In genomic region chr9:83649515-83649914, GRCh38 we compare ENCODE assay signal across 15 cellular contexts. TPM values are rescaled to one million over a fixed set of nuclear protein-coding genes. Genes with fewer than 3 reads are reported as not detected.
DNase-seq lines count a peak whose midpoint lies in the region; ATAC-seq and TF ChIP-seq lines count a peak whose summit lies in the region.
"Had no signal": no experiment of that assay in that cellular context is flagged by ENCODE, and none has a peak within 500 bp of the region (broad histone marks: within the 10 kb centered on the region; RNA-seq: fewer than 3 reads in every experiment).

No MANE protein-coding gene starts in this region.

- H3K27me3 Mint-ChIP-seq in activated naive CD4-positive, alpha-beta T cell treated with anti-CD3 and anti-CD28 coated beads for 36 hours (ENCODE audit: low read depth), result no peaks in the 10 kb centered on the region
- no peaks in the 10 kb centered on the region for H3K27me3 Mint-ChIP-seq in mesothelial cell of epicardium (ENCODE audit: low read depth)
- H3K27me3 Mint-ChIP-seq: stimulated activated naive CD8-positive, alpha-beta T cell treated with anti-CD3 and anti-CD28 coated beads, Interleukin-15, Interleukin-2, amounts not matched to agents 100 ng/mL and 50 ng/mL, for 24 hours had no signal

- intact Hi-C loops in activated naive CD4-positive, alpha-beta T cell treated with anti-CD3 and anti-CD28 coated beads for 36 hours (cut with micrococcal nuclease), result loop anchor here (1.0 kb wide), 3 partner anchors 29 to 315 kb away; no protein-coding TSS in a partner anchor

- H3K36me3 Mint-ChIP-seq in activated naive CD4-positive, alpha-beta T cell treated with anti-CD3 and anti-CD28 coated beads, Interleukin-2, amount 50 U/mL, for 72 hours, result peaks cover 13 to 20% of the 10 kb centered on the region in 2 donors
- H3K36me3 Mint-ChIP-seq in activated naive CD4-positive, alpha-beta T cell treated with anti-CD3 and anti-CD28 coated beads for 36 hours (ENCODE audit: low read depth), result peaks cover 24% of the 10 kb centered on the region
- peaks cover 39% of the 10 kb centered on the region for H3K36me3 Mint-ChIP-seq in mesothelial cell of epicardium
- H3K36me3 Mint-ChIP-seq: natural killer cell had no signal

- no peak for DNase-seq in activated naive CD4-positive, alpha-beta T cell treated with anti-CD3 and anti-CD28 coated beads, Interleukin-2, amount 50 U/mL, for 72 hours (ENCODE audit: low spot score in 2 of 2)
- no peak for DNase-seq in activated naive CD4-positive, alpha-beta T cell treated with anti-CD3 and anti-CD28 coated beads for 36 hours
- peak; percentile 47 for DNase-seq in OCI-M2 (lab: John Stamatoyannopoulos, UW; ENCODE audit: unreplicated experiment)
- no peak for DNase-seq in foreskin keratinocyte
- no peak for DNase-seq in mesothelial cell of epicardium (ENCODE audit: low spot score in 2 of 2, unreplicated experiment in 2 of 2)
- DNase-seq in SHP77 (lab: John Stamatoyannopoulos, UW), result no peak

- no peaks in the 10 kb centered on the region for H3K27me3 ChIP-seq in foreskin keratinocyte
- H3K27me3 ChIP-seq: cardiac muscle cell, vagina had no signal

- ATAC-seq in activated naive CD4-positive, alpha-beta T cell treated with anti-CD3 and anti-CD28 coated beads, Interleukin-2, amount 50 U/mL, for 72 hours, result peak; percentile 15 to 25
- ATAC-seq in foreskin keratinocyte (peak; percentile 9), HG02571 (IDR thresholded peaks at IDR 0.05; ENCODE audit: unreplicated experiment) (no peak), GM21390 (IDR thresholded peaks at IDR 0.05; ENCODE audit: unreplicated experiment) (no peak)

- peak overlapping the region in 1 of 2 donors; percentile 51 for H3K27ac Mint-ChIP-seq in activated naive CD4-positive, alpha-beta T cell treated with anti-CD3 and anti-CD28 coated beads, Interleukin-2, amount 50 U/mL, for 72 hours
- H3K27ac Mint-ChIP-seq in activated naive CD4-positive, alpha-beta T cell treated with anti-CD3 and anti-CD28 coated beads for 36 hours, result no peak overlapping the region
- H3K27ac Mint-ChIP-seq in mesothelial cell of epicardium, result peak overlapping the region; percentile 12
- H3K27ac Mint-ChIP-seq: natural killer cell; stimulated activated naive CD8-positive, alpha-beta T cell treated with anti-CD3 and anti-CD28 coated beads, Interleukin-15, Interleukin-2, amounts not matched to agents 100 ng/mL and 50 ng/mL, for 24 hours had no signal

- H3K4me3 Mint-ChIP-seq in activated naive CD4-positive, alpha-beta T cell treated with anti-CD3 and anti-CD28 coated beads for 36 hours, result no peak overlapping the region
- no peak overlapping the region for H3K4me3 Mint-ChIP-seq in mesothelial cell of epicardium
- H3K4me3 Mint-ChIP-seq: natural killer cell; stimulated activated naive CD8-positive, alpha-beta T cell treated with anti-CD3 and anti-CD28 coated beads, Interleukin-15, Interleukin-2, amounts not matched to agents 100 ng/mL and 50 ng/mL, for 24 hours had no signal

- H3K27ac ChIP-seq in foreskin keratinocyte, result no peak overlapping the region
- H3K27ac ChIP-seq: cardiac muscle cell, HL-60, lower lobe of right lung, prostate gland, vagina had no signal

- H3K9me3 Mint-ChIP-seq in activated naive CD4-positive, alpha-beta T cell treated with anti-CD3 and anti-CD28 coated beads, Interleukin-2, amount 50 U/mL, for 72 hours, result no peaks in the 10 kb centered on the region
- H3K9me3 Mint-ChIP-seq in activated naive CD4-positive, alpha-beta T cell treated with anti-CD3 and anti-CD28 coated beads for 36 hours, result no peaks in the 10 kb centered on the region
- peaks cover 18% of the 10 kb centered on the region for H3K9me3 Mint-ChIP-seq in mesothelial cell of epicardium
- H3K9me3 Mint-ChIP-seq: natural killer cell; stimulated activated naive CD8-positive, alpha-beta T cell treated with anti-CD3 and anti-CD28 coated beads, Interleukin-15, Interleukin-2, amounts not matched to agents 100 ng/mL and 50 ng/mL, for 24 hours had no signal

- H3K4me1 ChIP-seq in foreskin keratinocyte, result no peaks in the 10 kb centered on the region
- H3K4me1 ChIP-seq: lower lobe of right lung, prostate gland, vagina had no signal

- no peak for TF ChIP-seq CTCF in foreskin keratinocyte (conservative IDR thresholded peaks at IDR 0.05)
- TF ChIP-seq CTCF in mesothelial cell of epicardium (IDR thresholded peaks at IDR 0.05; ENCODE audit: unreplicated experiment), result no peak

- peaks cover 7% of the 10 kb centered on the region for H3K4me1 Mint-ChIP-seq in activated naive CD4-positive, alpha-beta T cell treated with anti-CD3 and anti-CD28 coated beads for 36 hours (ENCODE audit: low read depth)
- H3K4me1 Mint-ChIP-seq in mesothelial cell of epicardium, result no peaks in the 10 kb centered on the region

- CTCF ChIA-PET in activated naive CD4-positive, alpha-beta T cell treated with anti-CD3 and anti-CD28 coated beads for 36 hours (lab: Charles Lee), result interaction anchor here (0.6 to 3.6 kb wide), 21 partner anchors 8 to 319 kb away, joined by 3 to 26 read pairs (median 5); partner anchors contain the start of genes IDNK and UBQLN1

RNA-seq across cellular contexts. Expression of gene IDNK, which starts 26.6 kb away (rescaled TPM):
- 1 to 10 TPM in 1 of 2 donors, under 1 TPM in 1; 0.89 to 4.7 TPM for total RNA-seq in activated naive CD4-positive, alpha-beta T cell treated with anti-CD3 and anti-CD28 coated beads, Interleukin-2, amount 50 U/mL, for 72 hours
- 1 to 10 TPM; 2.7 to 3.2 TPM for total RNA-seq in activated naive CD4-positive, alpha-beta T cell treated with anti-CD3 and anti-CD28 coated beads for 36 hours
- total RNA-seq in foreskin keratinocyte, result 1.9 and 2.2 TPM in 2 replicates
- 2.5 and 2.8 TPM in 2 replicates for polyA plus RNA-seq in foreskin keratinocyte
- total RNA-seq in mesothelial cell of epicardium, result 3.3 to 5.0 TPM (median 4.0 TPM) in 3 replicates
- total RNA-seq: vagina had no signal

RNA-seq across cellular contexts. Expression of gene UBQLN1, which starts 58.2 kb away (rescaled TPM):
- 100 to 1,000 TPM in 1 of 2 donors, 10 to 100 TPM in 1; 96.8 to 118 TPM for total RNA-seq in activated naive CD4-positive, alpha-beta T cell treated with anti-CD3 and anti-CD28 coated beads, Interleukin-2, amount 50 U/mL, for 72 hours
- 10 to 100 TPM; 84.8 to 87.1 TPM for total RNA-seq in activated naive CD4-positive, alpha-beta T cell treated with anti-CD3 and anti-CD28 coated beads for 36 hours
- total RNA-seq in foreskin keratinocyte (97.1 and 99.7 TPM in 2 replicates), mesothelial cell of epicardium (91.5 to 96.6 TPM (median 92.1 TPM) in 3 replicates)
- 36.9 and 45.7 TPM in 2 replicates for polyA plus RNA-seq in foreskin keratinocyte

Comparison
In these comparisons a context has a peak if more than half of its experiments do, and no peak if none do; other contexts are left out.
1. ATAC-seq: peak in activated naive CD4-positive, alpha-beta T cell treated with anti-CD3 and anti-CD28 coated beads, Interleukin-2, amount 50 U/mL, for 72 hours (2 of 2) and foreskin keratinocyte (single experiment); none in HG02571 (single experiment) and GM21390 (single experiment).